Comparison of ENCODE assay signal across 8 cellular contexts in the genomic region with DNA sequence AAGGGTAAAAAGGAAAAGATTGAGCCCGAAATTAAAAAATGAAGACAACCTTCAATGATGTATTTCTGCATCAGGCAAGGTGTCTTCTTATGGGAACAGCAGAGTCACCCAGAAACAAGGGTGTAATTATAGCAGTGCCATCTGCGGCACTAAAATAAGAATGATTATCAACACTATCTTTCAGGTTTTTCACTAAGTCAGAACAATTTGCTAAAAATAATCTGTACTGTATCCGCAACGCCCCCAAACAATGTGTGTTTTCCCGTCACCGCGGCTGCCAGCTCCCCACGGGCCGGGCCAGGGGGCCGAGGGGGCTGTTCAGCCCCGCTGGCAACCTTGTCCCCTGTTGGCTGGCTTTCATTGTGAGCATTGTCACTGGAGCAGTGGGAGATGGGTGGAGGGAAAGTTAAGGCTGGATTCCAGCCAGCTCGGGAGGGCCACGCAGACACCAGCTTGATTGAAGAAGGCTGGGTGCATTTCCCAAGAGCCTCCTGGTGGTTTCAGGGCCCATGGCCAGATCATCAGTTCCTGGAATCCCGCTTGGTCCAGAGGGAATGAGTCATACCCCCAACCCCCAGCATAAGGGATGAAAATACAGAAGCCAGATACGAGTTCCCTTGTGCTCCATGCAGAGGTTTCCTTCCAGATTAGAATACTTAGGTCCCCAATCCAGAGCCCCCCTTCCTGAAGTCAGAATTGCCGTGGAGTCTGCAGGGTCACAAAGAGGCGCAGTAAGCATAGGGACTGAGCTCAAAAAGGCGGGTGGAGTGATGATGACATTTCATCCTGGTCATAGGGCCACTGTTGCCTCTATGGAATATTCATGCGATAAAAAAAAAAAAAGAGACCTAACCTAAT.
A peak's percentile ranks its signal among the peaks of the same experiment; 100 is the strongest.
DNase-seq lines count a peak whose midpoint lies in the region; ATAC-seq and TF ChIP-seq lines count a peak whose summit lies in the region.

No MANE protein-coding gene starts in this region.

- peaks cover 37% of the 10 kb centered on the region for H3K4me1 ChIP-seq in OCI-LY1 (ENCODE audit: insufficient read depth, low read length, severe bottlenecking)
- H3K4me1 ChIP-seq in mucosa of rectum (ENCODE audit: control insufficient read depth in 2 of 2, insufficient read depth in 2 of 2, low read length in 2 of 2): peaks cover 3 to 7% of the 10 kb centered on the region in 2 donors

- in situ Hi-C loops in G401 (cut with HindIII; ENCODE audit: low sequenced_read_pairs): no loop called here

- H3K36me3 ChIP-seq in OCI-LY1 (ENCODE audit: insufficient read depth, low read length): no peaks in the 10 kb centered on the region
- no peaks in the 10 kb centered on the region for H3K36me3 ChIP-seq in mucosa of rectum (ENCODE audit: control insufficient read depth in 2 of 2, insufficient read depth in 2 of 2, low read length in 2 of 2)

- H3K9me3 ChIP-seq in OCI-LY1 (ENCODE audit: low read length) (no peaks in the 10 kb centered on the region), mucosa of rectum (ENCODE audit: control insufficient read depth in 2 of 2, low read length in 2 of 2) (no peaks in the 10 kb centered on the region)

- H3K27ac ChIP-seq in OCI-LY1 (ENCODE audit: low read depth, low read length, poor library complexity, severe bottlenecking) (peak overlapping the region; percentile 72), mucosa of rectum (ENCODE audit: low read depth in 2 of 2, low read length in 2 of 2) (peak overlapping the region; percentile 57 to 61)

- TF ChIP-seq CTCF in OCI-LY1 (IDR thresholded peaks at IDR 0.05; ENCODE audit: low read length) (no peak), epithelial cell of proximal tubule (conservative IDR thresholded peaks at IDR 0.05; ENCODE audit: low read depth, low read length) (peak; percentile 21)

- H3K9me2 ChIP-seq in OCI-LY1 (ENCODE audit: low read depth, low read length): no peaks in the 10 kb centered on the region

- DNase-seq in G401 (ENCODE audit: low spot score) (peak; percentile 80), epithelial cell of proximal tubule (ENCODE audit: low read depth) (peak; percentile 68), SIG-M5 treated with dmso at 0.1 percent for 504 hours (lab: John Stamatoyannopoulos, UW; ENCODE audit: unreplicated experiment) (no peak)
- no peak for DNase-seq in activated CD8-positive, alpha-beta memory T cell treated with anti-CD3 and anti-CD28 coated beads, Interleukin-2, amount 50 U/mL, for 4 hours
- DNase-seq in activated CD4-positive, alpha-beta T cell treated with anti-CD3 and anti-CD28 coated beads, Interleukin-2, amount 50 U/mL, for 1 hour: no peak

- no peaks in the 10 kb centered on the region for H4K20me1 ChIP-seq in OCI-LY1 (ENCODE audit: insufficient read depth, low read length)

- H3K9ac ChIP-seq in OCI-LY1 (ENCODE audit: low read length) (peak overlapping the region; percentile 26; the same call in 1 of the 2 replicates), mucosa of rectum (ENCODE audit: low read depth in 1 of 2, low read length in 2 of 2) (peak overlapping the region in 1 of 2 donors; percentile 9)

- no peak overlapping the region for H3K4me3 ChIP-seq in OCI-LY1 (ENCODE audit: low read depth, low read length, poor library complexity, severe bottlenecking)
- no peak overlapping the region for H3K4me3 ChIP-seq in epithelial cell of proximal tubule (ENCODE audit: low read depth, low read length)
- peak overlapping the region in 1 of 2 donors; percentile 10 for H3K4me3 ChIP-seq in mucosa of rectum (ENCODE audit: low read length in 2 of 2)

- H3F3A ChIP-seq in OCI-LY1 (ENCODE audit: insufficient read depth, low read length): no peaks in the 10 kb centered on the region

- 0 out of 2 replicates have a peak overlapping the region, but pooled peaks have one; percentile 0 for H2AFZ ChIP-seq in OCI-LY1 (ENCODE audit: low read length)

- H3K4me2 ChIP-seq in OCI-LY1 (ENCODE audit: low read length): peak overlapping the region; percentile 32

- ATAC-seq in HG03095 (IDR thresholded peaks at IDR 0.05; ENCODE audit: unreplicated experiment): peak; percentile 25

- H3K79me2 ChIP-seq in OCI-LY1 (ENCODE audit: insufficient read depth, low read length): no peaks in the 10 kb centered on the region

- H3K27me3 ChIP-seq in OCI-LY1 (ENCODE audit: insufficient read depth, low read length) (no peaks in the 10 kb centered on the region), mucosa of rectum (ENCODE audit: control insufficient read depth in 2 of 2, insufficient read depth in 2 of 2, low read length in 2 of 2) (no peaks in the 10 kb centered on the region)

Comparison
In these comparisons a context has a peak if more than half of its experiments do, and no peak if none do; other contexts are left out.
1. DNase-seq: peak in G401 (single experiment) and epithelial cell of proximal tubule (single experiment); none in activated CD8-positive, alpha-beta memory T cell treated with anti-CD3 and anti-CD28 coated beads, Interleukin-2, amount 50 U/mL, for 4 hours (single experiment), SIG-M5 treated with dmso at 0.1 percent for 504 hours (single experiment) and activated CD4-positive, alpha-beta T cell treated with anti-CD3 and anti-CD28 coated beads, Interleukin-2, amount 50 U/mL, for 1 hour (single experiment).